In genomic region chr1:27669876-27670275, GRCh38 we compare ENCODE assay signal across 1 cellular context.
TF ChIP-seq lines count a peak whose summit lies in the region.

No MANE protein-coding gene starts in this region.

TF ChIP-seq in IMR-90, 13 proteins besides CTCF, POLR2A, EP300 and RAD21 (continued from another document):
- TF ChIP-seq ELK1 (IDR thresholded peaks at IDR 0.05; ENCODE audit: borderline replicate concordance, low read depth, low read length) (no peak), MAFK (IDR thresholded peaks at IDR 0.05; ENCODE audit: low read depth, low read length) (no peak), NFE2L2 (IDR thresholded peaks at IDR 0.05; ENCODE audit: low read depth, low read length) (no peak), RFX5 (IDR thresholded peaks at IDR 0.05; ENCODE audit: low read depth, low read length) (no peak), MAZ (IDR thresholded peaks at IDR 0.05; ENCODE audit: borderline replicate concordance, low read depth, low read length) (no peak), RCOR1 (IDR thresholded peaks at IDR 0.05; ENCODE audit: insufficient replicate concordance, low read length) (no peak), BHLHE40 (IDR thresholded peaks at IDR 0.05; ENCODE audit: low read depth, low read length) (no peak), USF2 (IDR thresholded peaks at IDR 0.05; ENCODE audit: low read depth, low read length) (no peak), FOS (IDR thresholded peaks at IDR 0.05; ENCODE audit: low read depth, low read length) (no peak)
